Comparison of ENCODE assay signal across 18 cellular contexts in genomic region chr10:35848412-35848811, GRCh38.
"Had no signal": no experiment of that assay in that cellular context is flagged by ENCODE, and none has a peak within 500 bp of the region (broad histone marks: within the 10 kb centered on the region; RNA-seq: fewer than 3 reads in every experiment).

No MANE protein-coding gene starts in this region.

- DNase-seq: effector memory CD4-positive, alpha-beta T cell; heart left ventricle; hippocampal formation; islet precursor cell; mammary epithelial cell; mucosa of descending colon; naive thymus-derived CD8-positive, alpha-beta T cell; psoas muscle; retina; stimulated activated CD4-positive, alpha-beta T cell treated with anti-CD3 and anti-CD28 coated beads, Interleukin-2, amount 100 ng/mL, for 24 hours; stimulated activated naive CD4-positive, alpha-beta T cell; stomach; substantia nigra; trophoblast cell had no signal

- H3K4me3 ChIP-seq: heart left ventricle, mucosa of descending colon, psoas muscle, stomach had no signal

- H3K4me3 Mint-ChIP-seq: naive thymus-derived CD8-positive, alpha-beta T cell had no signal

- H3K36me3 ChIP-seq: heart left ventricle, neutrophil, stomach had no signal

- H3K4me1 ChIP-seq: psoas muscle had no signal

- H3K27ac Mint-ChIP-seq: naive thymus-derived CD8-positive, alpha-beta T cell had no signal

- H3K27me3 ChIP-seq: heart left ventricle, neutrophil, stomach had no signal

- H3K4me1 Mint-ChIP-seq: naive thymus-derived CD8-positive, alpha-beta T cell had no signal

- H3K9me3 ChIP-seq: heart left ventricle, mucosa of descending colon, neutrophil, psoas muscle, stomach had no signal

- ATAC-seq: esophagus mucosa; heart left ventricle; left lobe of liver; mucosa of descending colon; naive thymus-derived CD8-positive, alpha-beta T cell; psoas muscle; sciatic nerve had no signal

- H3K36me3 Mint-ChIP-seq: naive thymus-derived CD8-positive, alpha-beta T cell had no signal

- H3K27ac ChIP-seq: heart left ventricle, neutrophil, psoas muscle, stomach had no signal
